8 cellular contexts compared by ENCODE assay signal in genomic region chr6:27864906-27865883, GRCh38. TPM values are rescaled to one million over a fixed set of nuclear protein-coding genes. Genes with fewer than 3 reads are reported as not detected.
DNase-seq lines count a peak whose midpoint lies in the region; ATAC-seq, FAIRE-seq and TF ChIP-seq lines count a peak whose summit lies in the region.

No MANE protein-coding gene starts in this region.

- peak; percentile 53 to 57; a peak in 3 of 4 replicates for TF ChIP-seq POLR2A in HepG2 (IDR thresholded peaks at IDR 0.05; ENCODE audit: insufficient read depth in 1 of 2, low read depth in 2 of 2, low read length in 2 of 2)

- TSS peak; percentile 100 for BruUV-seq in HepG2 (replicated peaks; lab: Mats Ljungman, UMichigan)

- in situ Hi-C loops in HepG2 (cut with HindIII; ENCODE audit: extremely low pct_ligation_motif_present, low pct_unique_long_range_greater_than_20kb), result no loop called here

- peak overlapping the region; percentile 80 to 95 (median 89) for H3K9ac ChIP-seq in BLaER1 treated with 17β-estradiol and CSF1 and Interleukin-3, amounts not matched to agents 10 nM and 100 nM
- H3K9ac ChIP-seq in HepG2 (ENCODE audit: insufficient read depth, low read depth, low read length), result peak overlapping the region; percentile 61

- peak overlapping the region; percentile 64 to 83 (median 72) for H3K4me3 ChIP-seq in BLaER1 treated with 17β-estradiol and CSF1 and Interleukin-3, amounts not matched to agents 10 nM and 100 nM
- peak overlapping the region; percentile 52 to 70 (median 65) for H3K4me3 ChIP-seq in HepG2 (replicated peaks in 1 of 3; ENCODE audit: insufficient read depth in 1 of 3, low read depth in 2 of 3, low read length in 3 of 3)

- DNase-seq in NCI-H510A (lab: John Stamatoyannopoulos, UW) (peak; percentile 84), dermis microvascular lymphatic vessel endothelial cell (ENCODE audit: low read depth in 2 of 2) (peak; percentile 98), HepG2 (ENCODE audit: low spot score) (peak; percentile 73)
- DNase-seq in activated CD4-positive, alpha-beta T cell treated with anti-CD3 and anti-CD28 coated beads for 4 hours, result peak; percentile 60 to 64
- peak; percentile 45 to 54 for DNase-seq in stimulated activated CD4-positive, alpha-beta T cell treated with anti-CD3 and anti-CD28 coated beads, Interleukin-4, amount 100 ng/mL, for 4 hours

- intact Hi-C loops in HepG2 (cut with micrococcal nuclease; ENCODE audit: unreplicated experiment), result loop anchor here (1.0 to 2.0 kb wide), 2 partner anchors 26 to 28 kb away; a partner anchor contains a TSS

- TF ChIP-seq EP300 in HepG2 (IDR thresholded peaks at IDR 0.05; ENCODE audit: low read depth in 2 of 2, low read length in 2 of 2), result no peak
- TF ChIP-seq EP300 in HepG2 (CRISPR knock-in tag; IDR thresholded peaks at IDR 0.05; ENCODE audit: borderline replicate concordance), result no peak

- peak overlapping the region; percentile 87 to 99 (median 96) for H3K4me2 ChIP-seq in BLaER1 treated with 17β-estradiol and CSF1 and Interleukin-3, amounts not matched to agents 10 nM and 100 nM
- H3K4me2 ChIP-seq in HepG2 (ENCODE audit: low read depth, low read length), result peak overlapping the region; percentile 84

- peaks cover 27 to 62% (median 44%) of the 10 kb centered on the region in 10 experiments for H3K4me1 ChIP-seq in BLaER1 treated with 17β-estradiol and CSF1 and Interleukin-3, amounts not matched to agents 10 nM and 100 nM
- peaks cover 38% of the 10 kb centered on the region for H3K4me1 ChIP-seq in HepG2 (ENCODE audit: insufficient read depth, low read length)

- peak; percentile 67 for FAIRE-seq in HepG2 (lab: Jason Lieb, UNC)

- peak overlapping the region; percentile 69 for H2AFZ ChIP-seq in HepG2 (ENCODE audit: low read length)

- CTCF ChIA-PET in HepG2 (lab: Yijun Ruan, JAX; ENCODE audit: low intra/inter-chr PET ratio, low total read pairs), result no interaction called here

- TF ChIP-seq CTCF in HepG2 (CRISPR knock-in tag; IDR thresholded peaks at IDR 0.05), result no peak

- no peak for TF ChIP-seq RAD21 in HepG2 (CRISPR knock-in tag; IDR thresholded peaks at IDR 0.05)

- H4K20me1 ChIP-seq in BLaER1 treated with 17β-estradiol and CSF1 and Interleukin-3, amounts not matched to agents 10 nM and 100 nM, result peaks cover 0 to 8% (median 0%) of the 10 kb centered on the region in 11 experiments; a peak in 3 of 22 replicates
- no peaks in the 10 kb centered on the region for H4K20me1 ChIP-seq in HepG2 (ENCODE audit: insufficient read depth, low read length)

- ATAC-seq in GM19328 (IDR thresholded peaks at IDR 0.05; ENCODE audit: unreplicated experiment), result peak; percentile 53
- ATAC-seq in HG03442 (IDR thresholded peaks at IDR 0.05; ENCODE audit: unreplicated experiment), result peak; percentile 56
- ATAC-seq in HepG2, result peak; percentile 64

- H3K27me3 ChIP-seq in BLaER1 treated with 17β-estradiol and CSF1 and Interleukin-3, amounts not matched to agents 10 nM and 100 nM, result no peaks in the 10 kb centered on the region
- peaks cover 0 to 31% of the 10 kb centered on the region in 2 experiments; a peak in 3 of 5 replicates for H3K27me3 ChIP-seq in HepG2 (ENCODE audit: control insufficient read depth in 1 of 2, insufficient read depth in 2 of 2, low read length in 2 of 2)

- no peaks in the 10 kb centered on the region for H3K79me2 ChIP-seq in HepG2 (ENCODE audit: insufficient read depth, low read length)

- 41% methylated on average over 35 of the region's 58 CpGs for WGBS in HepG2 (ENCODE audit: low lambda C conversion rate)

- no peaks in the 10 kb centered on the region for H3K36me3 ChIP-seq in BLaER1 treated with 17β-estradiol and CSF1 and Interleukin-3, amounts not matched to agents 10 nM and 100 nM
- no peaks in the 10 kb centered on the region for H3K36me3 ChIP-seq in HepG2 (replicated peaks in 1 of 2; ENCODE audit: control insufficient read depth in 1 of 2, insufficient read depth in 2 of 2, low read length in 2 of 2)

- POLR2A ChIA-PET in HepG2 (lab: Yijun Ruan, JAX), result interaction anchor here (1.0 to 5.5 kb wide), 6 partner anchors 28 to 57 kb away, joined by 4 to 74 read pairs (median 7); a partner anchor contains a TSS

- peak overlapping the region; percentile 77 to 97 (median 92) for H3K27ac ChIP-seq in BLaER1 treated with 17β-estradiol and CSF1 and Interleukin-3, amounts not matched to agents 10 nM and 100 nM
- H3K27ac ChIP-seq in HepG2 (ENCODE audit: extremely low read length, insufficient read depth, low read length), result peak overlapping the region; percentile 9

- peaks cover 0 to 10% (median 7%) of the 10 kb centered on the region in 11 experiments; a peak in 14 of 22 replicates for H3K9me3 ChIP-seq in BLaER1 treated with 17β-estradiol and CSF1 and Interleukin-3, amounts not matched to agents 10 nM and 100 nM (replicated peaks in 1 of 11)
- no peaks in the 10 kb centered on the region for H3K9me3 ChIP-seq in HepG2 (ENCODE audit: low read length)

TF ChIP-seq in HepG2, 621 proteins besides CTCF, POLR2A, EP300 and RAD21 (continues in another document):
- no peak for TF ChIP-seq ZNF431 (CRISPR knock-in tag; IDR thresholded peaks at IDR 0.05; ENCODE audit: borderline replicate concordance, low read depth)
- 0 out of 2 replicates have a peak, but pooled peaks have one; percentile 13 for TF ChIP-seq RFXAP (CRISPR knock-in tag; IDR thresholded peaks at IDR 0.05; ENCODE audit: borderline replicate concordance)
- peak; percentile 78 for TF ChIP-seq ZNF205 (CRISPR knock-in tag; IDR thresholded peaks at IDR 0.05)
- TF ChIP-seq KLF13 (CRISPR knock-in tag; IDR thresholded peaks at IDR 0.05), result no peak
- 0 out of 2 replicates have a peak, but pooled peaks have one; percentile 25 for TF ChIP-seq MXD3 (CRISPR knock-in tag; IDR thresholded peaks at IDR 0.05)
- TF ChIP-seq ZMYM2 (CRISPR knock-in tag; IDR thresholded peaks at IDR 0.05), result peak; percentile 64; the same call in 1 of the 2 replicates
- peak; percentile 36; the same call in 1 of the 2 replicates for TF ChIP-seq DMAP1 (CRISPR knock-in tag; IDR thresholded peaks at IDR 0.05)
- TF ChIP-seq ZNF687 (CRISPR knock-in tag; IDR thresholded peaks at IDR 0.05), result peak; percentile 80
- peak; percentile 77; the same call in 1 of the 2 replicates for TF ChIP-seq ZNF768 (CRISPR knock-in tag; IDR thresholded peaks at IDR 0.05)

RNA-seq across cellular contexts. Expression of gene OR2B2, which starts 47.0 kb away (rescaled TPM):
- total RNA-seq in dermis microvascular lymphatic vessel endothelial cell (not detected in 2 replicates), HepG2 (2016; rRNA removed; fragmentation: Illumina TruSeq; extraction: Trizol) (not detected in 2 replicates)
- not detected in 2 replicates for total RNA-seq in HepG2 (2016; cell fraction: cytosol; rRNA removed; fragmentation: Illumina TruSeq; extraction: Trizol; ENCODE audit: low read depth)
- not detected in 2 replicates for total RNA-seq in HepG2 (2016; cell fraction: insoluble cytoplasmic fraction; rRNA removed; fragmentation: Illumina TruSeq; extraction: Trizol)
- total RNA-seq in HepG2 (2016; cell fraction: membrane; rRNA removed; fragmentation: Illumina TruSeq; extraction: Trizol), result not detected in 2 replicates
- total RNA-seq in HepG2 (2016; cell fraction: nucleus; rRNA removed; fragmentation: Illumina TruSeq; extraction: Trizol), result not detected in 2 replicates
- polyA plus RNA-seq in HepG2 (2011; rRNA removed), result not detected in 2 replicates
- not detected in 2 replicates for polyA plus RNA-seq in HepG2 (2011; cell fraction: cytosol; rRNA removed)
- not detected in 2 replicates for polyA plus RNA-seq in HepG2 (2011; cell fraction: nucleus; rRNA removed)
- polyA plus RNA-seq in HepG2 (2012), result not detected in 2 replicates
- polyA plus RNA-seq in HepG2 (2016; cell fraction: cytosol; fragmentation: Illumina TruSeq; extraction: Trizol; ENCODE audit: low read depth), result not detected in 2 replicates
- polyA plus RNA-seq in HepG2 (2016; cell fraction: insoluble cytoplasmic fraction; fragmentation: Illumina TruSeq; extraction: Trizol; ENCODE audit: low read depth), result not detected in 2 replicates
- not detected in 2 replicates for polyA plus RNA-seq in HepG2 (2016; cell fraction: membrane; fragmentation: Illumina TruSeq; extraction: Trizol; ENCODE audit: low read depth)
- not detected in 2 replicates for polyA plus RNA-seq in HepG2 (2016; cell fraction: nucleus; fragmentation: Illumina TruSeq; extraction: Trizol; ENCODE audit: insufficient read depth, low read depth)
- polyA minus RNA-seq in HepG2 (2011; rRNA and poly(A)+ RNA removed; ENCODE audit: low replicate concordance), result not detected in 2 replicates
- polyA minus RNA-seq in HepG2 (2011; cell fraction: cytosol; rRNA and poly(A)+ RNA removed), result not detected in 2 replicates
- not detected in 2 replicates for polyA minus RNA-seq in HepG2 (2011; cell fraction: nucleus; rRNA and poly(A)+ RNA removed)

Comparison
In these comparisons a context has a peak if more than half of its experiments do, and no peak if none do; other contexts are left out.
1. Peak in every context shown above with its lines: DNase-seq, ATAC-seq, H3K4me3 ChIP-seq and H3K27ac ChIP-seq.